8 cellular contexts compared by ENCODE assay signal in the genomic region with DNA sequence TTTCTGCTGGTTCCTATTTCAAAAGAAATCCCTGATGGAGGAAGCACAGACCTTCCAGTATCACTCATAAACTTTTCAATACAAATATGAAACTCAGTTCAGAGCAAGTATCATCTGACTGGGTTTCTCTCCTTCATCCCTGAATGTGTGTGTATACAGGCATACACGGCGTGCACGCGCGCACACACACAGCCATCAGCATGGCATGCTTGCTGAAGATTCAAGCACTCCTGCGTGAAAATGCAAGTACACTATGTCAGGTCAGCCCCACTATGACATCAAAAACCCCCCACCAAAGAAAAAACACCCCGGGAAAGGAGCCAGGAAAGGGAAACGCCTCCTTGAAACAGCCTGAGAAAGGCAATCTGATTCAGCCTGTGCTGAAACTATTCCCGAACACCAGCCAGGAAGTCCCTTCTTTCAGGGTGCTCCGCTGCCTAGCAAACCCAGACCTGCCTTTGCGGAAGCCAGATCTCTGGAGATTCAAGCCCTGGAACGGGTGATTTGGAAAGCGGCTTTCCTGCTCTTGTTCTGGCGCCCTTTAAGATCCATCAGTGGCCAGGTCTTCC. TPM values are rescaled to one million over a fixed set of nuclear protein-coding genes. Genes with fewer than 3 reads are reported as not detected.
A peak's percentile ranks its signal among the peaks of the same experiment; 100 is the strongest.
DNase-seq lines count a peak whose midpoint lies in the region; ATAC-seq and TF ChIP-seq lines count a peak whose summit lies in the region.

No MANE protein-coding gene starts in this region.

- no peaks in the 10 kb centered on the region for H3K9me3 ChIP-seq in iPS-18c (ENCODE audit: control insufficient read depth, insufficient read depth, low read length)

- CTCF ChIA-PET in AG04449 (lab: Yijun Ruan, JAX) = interaction anchor here (0.7 to 22.5 kb wide), 5 partner anchors 8 to 104 kb away, joined by 4 to 748 read pairs (median 111); no protein-coding TSS in a partner anchor

- ATAC-seq in GM18502 (IDR thresholded peaks at IDR 0.05; ENCODE audit: poor library complexity, unreplicated experiment) = peak; percentile 31
- ATAC-seq in HG03521 (IDR thresholded peaks at IDR 0.05; ENCODE audit: unreplicated experiment) = peak; percentile 19
- ATAC-seq in HG02885 (IDR thresholded peaks at IDR 0.05; ENCODE audit: poor library complexity, unreplicated experiment) = no peak

- peak overlapping the region in 19 of 21 experiments; percentile 4 to 87 (median 72) for H3K27ac ChIP-seq in skin epidermis

- TF ChIP-seq CTCF in AG04449 (IDR thresholded peaks at IDR 0.05; ENCODE audit: insufficient read depth, low read length, missing control alignments) = no peak

- DNase-seq in AG04449 (ENCODE audit: low read depth, low spot score) = no peak
- peak; percentile 59 for DNase-seq in astrocyte of the hippocampus (ENCODE audit: low read depth, low spot score)
- no peak for DNase-seq in A172 (ENCODE audit: low spot score)

- H3K4me3 ChIP-seq in AG04449 (ENCODE audit: low read depth, low read length) = peak overlapping the region; percentile 63
- H3K4me3 ChIP-seq in iPS-18c (ENCODE audit: insufficient read depth, low read depth, low read length) = peak overlapping the region; percentile 84
- peak overlapping the region; percentile 5 to 45 (median 33) for H3K4me3 ChIP-seq in skin epidermis

- POLR2A ChIA-PET in AG04449 (lab: Yijun Ruan, JAX) = no interaction called here

RNA-seq across cellular contexts. Expression of gene KLHL3, which starts 0.8 kb away (rescaled TPM):
- total RNA-seq in A172 (2014; rRNA removed; shearing (Covaris generic)) = 0.43 and 1.3 TPM in 2 replicates

RNA-seq across cellular contexts. Expression of gene HNRNPA0, which starts 19.1 kb away (rescaled TPM):
- total RNA-seq in A172 (2014; rRNA removed; shearing (Covaris generic)) = 10.2 and 13.5 TPM in 2 replicates

Comparison
In these comparisons a context has a peak if more than half of its experiments do, and no peak if none do; other contexts are left out.
1. H3K4me3 ChIP-seq: peak in every context shown above with its lines; median percentile 84 in iPS-18c; 63 in AG04449; 33 in skin epidermis.